8 cellular contexts compared by ENCODE assay signal in genomic region chr9:136109351-136110081, GRCh38. TPM values are rescaled to one million over a fixed set of nuclear protein-coding genes. Genes with fewer than 3 reads are reported as not detected.
DNase-seq lines count a peak whose midpoint lies in the region; TF ChIP-seq lines count a peak whose summit lies in the region.

No MANE protein-coding gene starts in this region.

- H3K4me2 ChIP-seq in MM.1S (ENCODE audit: low read depth, low read length) = peak overlapping the region; percentile 85

- no peak for TF ChIP-seq POLR2A in suprapubic skin (IDR thresholded peaks at IDR 0.05)

- no peaks in the 10 kb centered on the region for H3K9me2 ChIP-seq in MM.1S (replicated peaks; ENCODE audit: insufficient read depth, low read length)

- no peaks in the 10 kb centered on the region for H4K20me1 ChIP-seq in MM.1S (ENCODE audit: insufficient read depth, low read length)

- H3K4me3 ChIP-seq in MM.1S (ENCODE audit: low read length) (peak overlapping the region; percentile 44), suprapubic skin (peak overlapping the region; percentile 48)

- H3K4me1 ChIP-seq in MM.1S (ENCODE audit: low read length) (peaks cover 23% of the 10 kb centered on the region), suprapubic skin (peaks cover 71% of the 10 kb centered on the region)

- WGBS in suprapubic skin = 2% methylated on average over 25 of the region's 48 CpGs

- DNase-seq in GDM1 (lab: John Stamatoyannopoulos, UW) (peak; percentile 97), HCEC 1CT (peak; percentile 79), MM.1S (peak; percentile 95), SIG-M5 treated with dmso at 0.1 percent for 504 hours (lab: John Stamatoyannopoulos, UW; ENCODE audit: unreplicated experiment) (peak; percentile 87), foreskin melanocyte (peak; percentile 86), occipital lobe (lab: John Stamatoyannopoulos, UW) (peak; percentile 93), suprapubic skin (ENCODE audit: low spot score in 2 of 2) (peak; percentile 91 to 94)
- peak; percentile 85 for DNase-seq in activated gamma-delta T cell treated with anti-CD3 and anti-CD28 coated beads, Interleukin-2, amount 50 U/mL, for 16 hours (ENCODE audit: low read depth)

- H3K36me3 ChIP-seq in MM.1S (replicated peaks; ENCODE audit: insufficient read depth, low read length) (no peaks in the 10 kb centered on the region), suprapubic skin (peaks cover 5% of the 10 kb centered on the region)

- no peaks in the 10 kb centered on the region for H3K79me2 ChIP-seq in MM.1S (ENCODE audit: low read length)

- H3F3A ChIP-seq in MM.1S (ENCODE audit: insufficient read depth, low read length) = peaks cover 4% of the 10 kb centered on the region; the same call in 1 of the 2 replicates

- H3K9me3 ChIP-seq in MM.1S (replicated peaks; ENCODE audit: insufficient read depth, low read length) (no peaks in the 10 kb centered on the region), suprapubic skin (no peaks in the 10 kb centered on the region)

- no peak for TF ChIP-seq EP300 in suprapubic skin (IDR thresholded peaks at IDR 0.05)

- TF ChIP-seq CTCF in MM.1S (IDR thresholded peaks at IDR 0.05; ENCODE audit: low read length) (no peak), suprapubic skin (IDR thresholded peaks at IDR 0.05) (no peak)

- H3K27me3 ChIP-seq in MM.1S (replicated peaks; ENCODE audit: insufficient read depth, low read length) (peaks cover 13% of the 10 kb centered on the region), suprapubic skin (no peaks in the 10 kb centered on the region)

- H2AFZ ChIP-seq in MM.1S (ENCODE audit: low read length) = peak overlapping the region; percentile 80

- H3K27ac ChIP-seq in MM.1S (ENCODE audit: low read length) (peak overlapping the region; percentile 39; the same call in 1 of the 2 replicates), suprapubic skin (peak overlapping the region; percentile 92)

- H3K9ac ChIP-seq in MM.1S (ENCODE audit: low read length) = peak overlapping the region; percentile 49; the same call in 1 of the 2 replicates

RNA-seq across cellular contexts. Expression of gene TMEM250, which starts 9.2 kb away (rescaled TPM):
- total RNA-seq in occipital lobe = 26.4 TPM
- 10 to 100 TPM; 37.0 to 66.9 (median 57.8) TPM for total RNA-seq in suprapubic skin

RNA-seq across cellular contexts. Expression of gene NACC2, which starts 14.4 kb away (rescaled TPM):
- total RNA-seq in occipital lobe (5.9 TPM), suprapubic skin (10 to 100 TPM; 12.1 to 14.9 (median 13.7) TPM)

Comparison
In these comparisons a context has a peak if more than half of its experiments do, and no peak if none do; other contexts are left out.
1. Peak in every context shown above with its lines: DNase-seq, H3K4me3 ChIP-seq and H3K27ac ChIP-seq.